Comparison of ENCODE assay signal across 14 cellular contexts in the genomic region with DNA sequence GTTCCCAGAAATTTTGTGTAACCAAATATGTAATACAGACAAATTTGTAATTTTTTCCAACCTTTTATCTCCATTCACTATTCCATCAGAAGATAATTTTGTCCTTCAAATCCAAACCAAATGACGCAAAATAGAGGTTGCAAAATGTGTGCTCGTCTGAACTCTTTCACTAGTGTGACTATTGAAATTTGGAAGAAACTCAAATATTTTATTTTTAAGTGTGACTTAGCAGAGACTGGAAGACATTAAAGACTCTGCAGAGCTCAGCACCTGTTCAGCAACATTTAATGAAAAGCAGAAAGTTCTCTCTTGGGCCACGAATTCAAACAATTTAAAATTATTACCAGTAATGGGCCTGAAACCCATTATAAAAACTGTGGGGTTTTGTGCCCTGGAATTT. TPM values are rescaled to one million over a fixed set of nuclear protein-coding genes. Genes with fewer than 3 reads are reported as not detected.
DNase-seq lines count a peak whose midpoint lies in the region; ATAC-seq and TF ChIP-seq lines count a peak whose summit lies in the region.
"Had no signal": no experiment of that assay in that cellular context is flagged by ENCODE, and none has a peak within 500 bp of the region (broad histone marks: within the 10 kb centered on the region; RNA-seq: fewer than 3 reads in every experiment).

No MANE protein-coding gene starts in this region.

- TF ChIP-seq CTCF in AG10803 (conservative IDR thresholded peaks at IDR 0.05; ENCODE audit: low read length) (no peak), nephron (IDR thresholded peaks at IDR 0.05; ENCODE audit: unreplicated experiment in 3 of 3) (no peak), body of pancreas (IDR thresholded peaks at IDR 0.05) (no peak)

- H3K4me3 Mint-ChIP-seq in nephron, result no peak overlapping the region
- H3K4me3 Mint-ChIP-seq: CD4-positive, CD25-positive, alpha-beta regulatory T cell; HFFc6 had no signal

- H3K27ac ChIP-seq in SK-N-MC, result peak overlapping the region; percentile 90
- H3K27ac ChIP-seq in body of pancreas, result no peak overlapping the region
- H3K27ac ChIP-seq: BLaER1 treated with 17β-estradiol and CSF1 and Interleukin-3, amounts not matched to agents 10 nM and 100 nM had no signal

- peak; percentile 19 for DNase-seq in AG10803 (ENCODE audit: low read depth)
- no peak for DNase-seq in SK-N-MC (ENCODE audit: low read depth, low spot score)
- no peak for DNase-seq in activated gamma-delta T cell treated with Interleukin-2 at 50 U/mL for 16 hours
- DNase-seq in body of pancreas, result no peak
- DNase-seq in NCI-H2081 (lab: John Stamatoyannopoulos, UW), result no peak
- DNase-seq: CD4-positive, CD25-positive, alpha-beta regulatory T cell; DMS53; GF-D8; HCEC 1CT; HFFc6 had no signal

- peaks cover 7% of the 10 kb centered on the region for H3K27me3 Mint-ChIP-seq in nephron (ENCODE audit: low read depth)
- H3K27me3 Mint-ChIP-seq: CD4-positive, CD25-positive, alpha-beta regulatory T cell had no signal

- no peaks in the 10 kb centered on the region for H3K9me3 ChIP-seq in SK-N-MC (ENCODE audit: low read depth, low read length)
- no peaks in the 10 kb centered on the region for H3K9me3 ChIP-seq in body of pancreas
- H3K9me3 ChIP-seq: BLaER1 treated with 17β-estradiol and CSF1 and Interleukin-3, amounts not matched to agents 10 nM and 100 nM had no signal

- 33 to 40% methylated on average over 3 of the region's 3 CpGs for WGBS in body of pancreas, 2 donors

- H3K27me3 ChIP-seq in body of pancreas, result no peaks in the 10 kb centered on the region
- H3K27me3 ChIP-seq: BLaER1 treated with 17β-estradiol and CSF1 and Interleukin-3, amounts not matched to agents 10 nM and 100 nM had no signal

- no peaks in the 10 kb centered on the region for H3K9me3 Mint-ChIP-seq in nephron

- no peak overlapping the region for H3K4me3 ChIP-seq in AG10803 (ENCODE audit: low read length)
- H3K4me3 ChIP-seq in SK-N-MC, result peak overlapping the region; percentile 66
- no peak overlapping the region for H3K4me3 ChIP-seq in body of pancreas
- H3K4me3 ChIP-seq: BLaER1 treated with 17β-estradiol and CSF1 and Interleukin-3, amounts not matched to agents 10 nM and 100 nM had no signal

- intact Hi-C loops in body of pancreas (cut with DNase I), result no loop called here

- H3K36me3 Mint-ChIP-seq in nephron (ENCODE audit: low read depth), result no peaks in the 10 kb centered on the region
- H3K36me3 Mint-ChIP-seq: CD4-positive, CD25-positive, alpha-beta regulatory T cell had no signal

- TF ChIP-seq POLR2A in body of pancreas (IDR thresholded peaks at IDR 0.05), result no peak

- ATAC-seq in HG02588 (IDR thresholded peaks at IDR 0.05; ENCODE audit: unreplicated experiment), result no peak
- ATAC-seq in body of pancreas, result no peak
- ATAC-seq: HepG2 had no signal

- peak overlapping the region; percentile 67 for H3K9ac ChIP-seq in SK-N-MC (ENCODE audit: insufficient read length)
- H3K9ac ChIP-seq: BLaER1 treated with 17β-estradiol and CSF1 and Interleukin-3, amounts not matched to agents 10 nM and 100 nM had no signal

- H3K4me1 ChIP-seq in body of pancreas, result no peaks in the 10 kb centered on the region

- no peaks in the 10 kb centered on the region for H3K36me3 ChIP-seq in SK-N-MC (ENCODE audit: insufficient read depth, low read length)
- H3K36me3 ChIP-seq in body of pancreas (replicated peaks in 1 of 2; ENCODE audit: insufficient read depth in 1 of 2, low read depth in 2 of 2), result no peaks in the 10 kb centered on the region
- H3K36me3 ChIP-seq: BLaER1 treated with 17β-estradiol and CSF1 and Interleukin-3, amounts not matched to agents 10 nM and 100 nM had no signal

- H3K4me1 Mint-ChIP-seq in nephron, result no peaks in the 10 kb centered on the region
- H3K4me1 Mint-ChIP-seq: CD4-positive, CD25-positive, alpha-beta regulatory T cell had no signal

- peak overlapping the region; percentile 44 to 76 (median 49) for H3K27ac Mint-ChIP-seq in nephron
- H3K27ac Mint-ChIP-seq: CD4-positive, CD25-positive, alpha-beta regulatory T cell; HFFc6 had no signal

RNA-seq across cellular contexts. Expression of gene APELA, which starts 30.0 kb away (rescaled TPM):
- not detected for total RNA-seq in body of pancreas
- total RNA-seq: CD4-positive, CD25-positive, alpha-beta regulatory T cell; HepG2; HFFc6 had no signal
